10 cellular contexts compared by ENCODE assay signal in the genomic region with DNA sequence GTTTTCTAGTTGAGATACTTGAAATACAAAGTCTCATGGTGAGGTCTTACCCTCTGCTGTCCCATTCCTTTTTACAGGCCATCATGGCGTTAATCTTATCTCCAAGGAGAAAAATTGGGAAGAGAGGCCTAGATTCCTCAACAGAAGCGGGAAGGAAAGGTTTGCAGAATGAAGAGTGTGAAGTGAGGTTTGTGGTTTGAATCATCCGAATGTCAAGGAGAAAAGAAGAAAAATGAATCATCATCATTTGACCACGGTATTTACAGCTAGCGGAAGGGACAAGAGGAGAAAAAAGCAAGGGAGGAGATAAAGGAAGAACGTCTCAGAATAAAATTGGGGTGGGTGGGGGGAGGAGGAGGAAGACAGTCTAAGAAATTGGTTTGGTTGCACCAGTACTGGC. TPM values are rescaled to one million over a fixed set of nuclear protein-coding genes. Genes with fewer than 3 reads are reported as not detected.
DNase-seq lines count a peak whose midpoint lies in the region; ATAC-seq, FAIRE-seq and TF ChIP-seq lines count a peak whose summit lies in the region.
"Had no signal": no experiment of that assay in that cellular context is flagged by ENCODE, and none has a peak within 500 bp of the region (broad histone marks: within the 10 kb centered on the region; RNA-seq: fewer than 3 reads in every experiment).

No MANE protein-coding gene starts in this region.

- peaks cover 13% of the 10 kb centered on the region for H3K27me3 Mint-ChIP-seq in activated CD8-positive, alpha-beta T cell treated with anti-CD3 and anti-CD28 coated beads for 36 hours

- no peak for TF ChIP-seq CTCF in HepG2 (CRISPR knock-in tag; IDR thresholded peaks at IDR 0.05)
- no peak for TF ChIP-seq CTCF in right lobe of liver (IDR thresholded peaks at IDR 0.05)
- no peak for TF ChIP-seq CTCF in activated CD8-positive, alpha-beta T cell treated with anti-CD3 and anti-CD28 coated beads for 36 hours (IDR thresholded peaks at IDR 0.05)

- peaks cover 12% of the 10 kb centered on the region; the same call in 1 of the 2 replicates for H4K20me1 ChIP-seq in HepG2 (ENCODE audit: insufficient read depth, low read length)

- intact Hi-C loops in HepG2 (cut with micrococcal nuclease; ENCODE audit: unreplicated experiment): loop anchor here (5.0 kb wide), 1 partner anchor 336 kb away; a partner anchor contains a TSS
- intact Hi-C loops in right lobe of liver (cut with DNase I): loop anchor here in 1 of 2 donors (10.0 kb wide), 1 partner anchor 63 kb away; no protein-coding TSS in a partner anchor
- intact Hi-C loops in activated CD8-positive, alpha-beta T cell treated with anti-CD3 and anti-CD28 coated beads for 36 hours (cut with micrococcal nuclease): no loop called here
- intact Hi-C loops in right cardiac atrium (cut with DNase I): loop anchor here in 1 of 4 donors (10.0 kb wide), 1 partner anchor 133 kb away; no protein-coding TSS in a partner anchor

- H3K27ac Mint-ChIP-seq in activated CD8-positive, alpha-beta T cell treated with anti-CD3 and anti-CD28 coated beads for 36 hours: no peak overlapping the region

- DNase-seq in HepG2 (ENCODE audit: low spot score): no peak
- DNase-seq in right lobe of liver: no peak
- DNase-seq in activated CD8-positive, alpha-beta T cell treated with anti-CD3 and anti-CD28 coated beads for 36 hours: no peak
- no peak for DNase-seq in NOMO-1 treated with dmso at 0.1 percent for 144 hours (lab: John Stamatoyannopoulos, UW; ENCODE audit: unreplicated experiment)
- no peak for DNase-seq in right cardiac atrium
- no peak for DNase-seq in HPDE6-E6E7 (ENCODE audit: extremely low spot score)
- DNase-seq: KG1 had no signal

- TF ChIP-seq EP300 in HepG2 (IDR thresholded peaks at IDR 0.05; ENCODE audit: low read depth in 2 of 2, low read length in 2 of 2) (no peak), HepG2 (CRISPR knock-in tag; IDR thresholded peaks at IDR 0.05; ENCODE audit: borderline replicate concordance) (no peak)

- POLR2A ChIA-PET in HepG2 (lab: Yijun Ruan, JAX): interaction anchor here (0.9 to 6.6 kb wide), 3 partner anchors 10 to 71 kb away, joined by 4 to 84 read pairs (median 17); a partner anchor contains a TSS
- POLR2A ChIA-PET in activated CD8-positive, alpha-beta T cell treated with anti-CD3 and anti-CD28 coated beads for 36 hours (lab: Charles Lee): interaction anchor here (1.0 kb wide), 1 partner anchor 9 kb away, joined by 4 read pairs; no protein-coding TSS in a partner anchor

- WGBS in HepG2 (ENCODE audit: low lambda C conversion rate): 93% methylated on average over 6 of the region's 6 CpGs
- 64% methylated on average over 6 of the region's 6 CpGs for WGBS in right lobe of liver (ENCODE audit: insufficient coverage, low coverage, low lambda C conversion rate, missing lambda C conversion rate)
- WGBS in right cardiac atrium: 65% methylated on average over 6 of the region's 6 CpGs

- peaks cover 5% of the 10 kb centered on the region for H3K36me3 Mint-ChIP-seq in activated CD8-positive, alpha-beta T cell treated with anti-CD3 and anti-CD28 coated beads for 36 hours (ENCODE audit: low read depth)

- H3K27me3 ChIP-seq in HepG2 (ENCODE audit: control insufficient read depth in 1 of 2, insufficient read depth in 2 of 2, low read length in 2 of 2) (no peaks in the 10 kb centered on the region; a peak in 1 of 5 replicates), right lobe of liver (no peaks in the 10 kb centered on the region), iPS-18a (ENCODE audit: control insufficient read depth, insufficient read depth, low read length) (no peaks in the 10 kb centered on the region), right cardiac atrium (ENCODE audit: control insufficient read depth, insufficient read depth) (no peaks in the 10 kb centered on the region)
- H3K27me3 ChIP-seq: uterus had no signal

- H2AFZ ChIP-seq in HepG2 (ENCODE audit: low read length): no peak overlapping the region

- H3K36me3 ChIP-seq in HepG2 (replicated peaks in 1 of 2; ENCODE audit: control insufficient read depth in 1 of 2, insufficient read depth in 2 of 2, low read length in 2 of 2): peaks cover 0 to 6% of the 10 kb centered on the region in 2 experiments; a peak in 2 of 5 replicates
- H3K36me3 ChIP-seq in right lobe of liver: no peaks in the 10 kb centered on the region
- no peaks in the 10 kb centered on the region for H3K36me3 ChIP-seq in iPS-18a (ENCODE audit: control insufficient read depth, low read depth, low read length)
- H3K36me3 ChIP-seq: uterus had no signal

- FAIRE-seq in HepG2 (lab: Jason Lieb, UNC): no peak

- peaks cover 39% of the 10 kb centered on the region for H3K79me2 ChIP-seq in HepG2 (ENCODE audit: insufficient read depth, low read length)

- ATAC-seq in HepG2 (no peak), right lobe of liver (no peak), GM19452 (IDR thresholded peaks at IDR 0.05; ENCODE audit: unreplicated experiment) (no peak), right cardiac atrium (no peak)
- ATAC-seq in activated CD8-positive, alpha-beta T cell treated with anti-CD3 and anti-CD28 coated beads for 36 hours: no peak

- no peak overlapping the region for H3K9ac ChIP-seq in HepG2 (ENCODE audit: insufficient read depth, low read depth, low read length)
- H3K9ac ChIP-seq in iPS-18a (ENCODE audit: low read length): peak overlapping the region; percentile 29

- TF ChIP-seq POLR2A in HepG2 (IDR thresholded peaks at IDR 0.05; ENCODE audit: insufficient read depth in 1 of 2, low read depth in 2 of 2, low read length in 2 of 2): no peak
- no peak for TF ChIP-seq POLR2A in right lobe of liver (IDR thresholded peaks at IDR 0.05)

- H3K9me3 Mint-ChIP-seq in activated CD8-positive, alpha-beta T cell treated with anti-CD3 and anti-CD28 coated beads for 36 hours: no peaks in the 10 kb centered on the region

- peaks cover 37% of the 10 kb centered on the region for H3K4me1 Mint-ChIP-seq in activated CD8-positive, alpha-beta T cell treated with anti-CD3 and anti-CD28 coated beads for 36 hours (ENCODE audit: low read depth)

- H3K4me3 ChIP-seq in HepG2 (replicated peaks in 1 of 3; ENCODE audit: insufficient read depth in 1 of 3, low read depth in 2 of 3, low read length in 3 of 3): no peak overlapping the region
- H3K4me3 ChIP-seq in right lobe of liver: no peak overlapping the region
- H3K4me3 ChIP-seq in iPS-18a (ENCODE audit: low read length): peak overlapping the region; percentile 85
- H3K4me3 ChIP-seq in right cardiac atrium (ENCODE audit: low read length): no peak overlapping the region

- TF ChIP-seq RAD21 in HepG2 (CRISPR knock-in tag; IDR thresholded peaks at IDR 0.05): no peak

- H3K27ac ChIP-seq in HepG2 (ENCODE audit: extremely low read length, insufficient read depth, low read length) (no peak overlapping the region), right lobe of liver (no peak overlapping the region), iPS-18a (ENCODE audit: low read length) (no peak overlapping the region), right cardiac atrium (ENCODE audit: low read length) (no peak overlapping the region)
- H3K27ac ChIP-seq: uterus had no signal

- CTCF ChIA-PET in HepG2 (lab: Yijun Ruan, JAX; ENCODE audit: low intra/inter-chr PET ratio, low total read pairs): interaction anchor here (1.3 kb wide), 1 partner anchor 132 kb away, joined by 4 read pairs; no protein-coding TSS in a partner anchor
- CTCF ChIA-PET in activated CD8-positive, alpha-beta T cell treated with anti-CD3 and anti-CD28 coated beads for 36 hours (lab: Charles Lee): interaction anchor here (0.8 to 1.2 kb wide), 6 partner anchors 10 to 220 kb away, joined by 3 to 4 read pairs (median 3); no protein-coding TSS in a partner anchor

- no peaks in the 10 kb centered on the region for H3K9me3 ChIP-seq in HepG2 (ENCODE audit: low read length)
- H3K9me3 ChIP-seq in right lobe of liver: no peaks in the 10 kb centered on the region
- no peaks in the 10 kb centered on the region for H3K9me3 ChIP-seq in iPS-18a (ENCODE audit: control insufficient read depth, low read depth, low read length)
- no peaks in the 10 kb centered on the region for H3K9me3 ChIP-seq in right cardiac atrium (ENCODE audit: control insufficient read depth, low read length)
- H3K9me3 ChIP-seq: uterus had no signal

- in situ Hi-C loops in HepG2 (cut with HindIII; ENCODE audit: extremely low pct_ligation_motif_present, low pct_unique_long_range_greater_than_20kb): loop anchor here (5.0 to 25.0 kb wide), 2 partner anchors 61 to 571 kb away; no protein-coding TSS in a partner anchor

- TSS peak; percentile 43 for BruUV-seq in HepG2 (replicated peaks; lab: Mats Ljungman, UMichigan)

- H3K4me1 ChIP-seq in HepG2 (ENCODE audit: insufficient read depth, low read length) (peaks cover 78% of the 10 kb centered on the region), right lobe of liver (peaks cover 0 to 35% (median 14%) of the 10 kb centered on the region in 4 donors), iPS-18a (ENCODE audit: control insufficient read depth, low read depth, low read length) (peaks cover 11% of the 10 kb centered on the region), right cardiac atrium (ENCODE audit: control insufficient read depth, insufficient read depth, low read length) (peaks cover 6% of the 10 kb centered on the region)

- peak overlapping the region; percentile 49 for H3K4me3 Mint-ChIP-seq in activated CD8-positive, alpha-beta T cell treated with anti-CD3 and anti-CD28 coated beads for 36 hours

- H3K4me2 ChIP-seq in HepG2 (ENCODE audit: low read depth, low read length): peak overlapping the region; percentile 37; the same call in 1 of the 2 replicates

RNA-seq across cellular contexts. Expression of a gene that starts 0.9 kb away (rescaled TPM):
- total RNA-seq in HepG2 (2016; rRNA removed; fragmentation: Illumina TruSeq; extraction: Trizol) (36.3 and 51.3 TPM in 2 replicates), right lobe of liver (10 to 100 TPM in 4 of 6 experiments, 1 to 10 TPM in 2; 9.0 to 18.7 (median 13.0) TPM), right cardiac atrium (10 to 100 TPM; 27.6 to 43.9 (median 41.2) TPM)
- total RNA-seq in HepG2 (2016; cell fraction: cytosol; rRNA removed; fragmentation: Illumina TruSeq; extraction: Trizol; ENCODE audit: low read depth): 9.3 and 9.7 TPM in 2 replicates
- total RNA-seq in HepG2 (2016; cell fraction: insoluble cytoplasmic fraction; rRNA removed; fragmentation: Illumina TruSeq; extraction: Trizol): 36.8 and 53.0 TPM in 2 replicates
- 14.3 and 14.7 TPM in 2 replicates for total RNA-seq in HepG2 (2016; cell fraction: membrane; rRNA removed; fragmentation: Illumina TruSeq; extraction: Trizol)
- 27.7 and 28.8 TPM in 2 replicates for total RNA-seq in HepG2 (2016; cell fraction: nucleus; rRNA removed; fragmentation: Illumina TruSeq; extraction: Trizol)
- polyA plus RNA-seq in HepG2 (2011; rRNA removed) (16.0 and 16.8 TPM in 2 replicates), right cardiac atrium (19.4 TPM)
- polyA plus RNA-seq in HepG2 (2011; cell fraction: cytosol; rRNA removed): 9.1 and 13.0 TPM in 2 replicates
- 19.2 and 23.7 TPM in 2 replicates for polyA plus RNA-seq in HepG2 (2011; cell fraction: nucleus; rRNA removed)
- polyA plus RNA-seq in HepG2 (2012): 18.8 and 23.0 TPM in 2 replicates
- 2.2 and 2.3 TPM in 2 replicates for polyA plus RNA-seq in HepG2 (2016; cell fraction: cytosol; fragmentation: Illumina TruSeq; extraction: Trizol; ENCODE audit: low read depth)
- 38.6 and 41.2 TPM in 2 replicates for polyA plus RNA-seq in HepG2 (2016; cell fraction: insoluble cytoplasmic fraction; fragmentation: Illumina TruSeq; extraction: Trizol; ENCODE audit: low read depth)
- 5.1 and 5.8 TPM in 2 replicates for polyA plus RNA-seq in HepG2 (2016; cell fraction: membrane; fragmentation: Illumina TruSeq; extraction: Trizol; ENCODE audit: low read depth)
- 33.5 and 36.2 TPM in 2 replicates for polyA plus RNA-seq in HepG2 (2016; cell fraction: nucleus; fragmentation: Illumina TruSeq; extraction: Trizol; ENCODE audit: insufficient read depth, low read depth)
- polyA minus RNA-seq in HepG2 (2011; rRNA and poly(A)+ RNA removed; ENCODE audit: low replicate concordance): 12.7 and 22.2 TPM in 2 replicates
- polyA minus RNA-seq in HepG2 (2011; cell fraction: cytosol; rRNA and poly(A)+ RNA removed): 15.1 and 16.5 TPM in 2 replicates
- 34.5 and 52.2 TPM in 2 replicates for polyA minus RNA-seq in HepG2 (2011; cell fraction: nucleus; rRNA and poly(A)+ RNA removed)
- total RNA-seq in activated CD8-positive, alpha-beta T cell treated with anti-CD3 and anti-CD28 coated beads for 36 hours: 10 to 100 TPM; 26.1 to 27.6 TPM
